ENCODE assay signal across 22 cellular contexts in the genomic region with DNA sequence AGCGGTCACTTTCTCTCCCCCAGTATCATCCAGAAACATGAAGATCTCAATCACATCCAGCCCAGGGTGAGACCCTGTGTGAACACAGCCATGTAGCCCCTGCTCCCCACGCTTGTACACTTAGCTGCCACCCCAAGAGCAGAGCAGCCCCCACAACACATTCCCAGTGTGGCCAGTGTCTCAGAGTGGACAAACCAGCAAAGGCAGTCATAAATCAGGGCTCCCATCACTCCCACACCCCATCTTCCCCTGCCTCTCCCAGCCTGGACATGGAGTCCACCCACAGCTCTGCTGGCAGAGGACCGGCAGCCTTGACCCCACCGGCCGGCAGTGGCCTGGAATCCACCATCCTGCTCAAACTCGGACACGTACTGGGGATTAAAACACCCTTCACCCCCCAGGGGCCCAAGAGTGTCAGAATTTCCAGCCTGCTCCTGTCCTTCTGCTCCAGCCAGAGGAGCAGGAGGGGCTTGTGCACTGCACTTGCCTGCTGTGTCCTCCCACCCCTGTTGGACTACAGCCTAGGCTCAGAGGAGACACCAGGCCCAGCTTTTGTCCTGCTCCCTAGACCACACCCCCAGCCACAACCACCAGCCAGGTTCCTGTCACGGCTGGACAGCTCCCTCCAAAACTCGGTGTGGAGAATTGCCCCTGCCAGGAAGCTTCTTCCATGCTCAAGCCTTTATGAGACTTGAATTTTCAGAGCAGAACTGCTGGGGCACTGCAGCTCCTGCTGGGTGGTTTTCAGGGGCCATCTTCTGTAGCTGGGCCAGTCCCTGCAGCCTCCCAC.
"Had no signal": no experiment of that assay in that cellular context is flagged by ENCODE, and none has a peak within 500 bp of the region (broad histone marks: within the 10 kb centered on the region; RNA-seq: fewer than 3 reads in every experiment).

No MANE protein-coding gene starts in this region.

- H3K4me1 Mint-ChIP-seq: mesothelial cell of epicardium had no signal

- H3K9me3 Mint-ChIP-seq: activated CD8-positive, alpha-beta T cell treated with anti-CD3 and anti-CD28 coated beads for 36 hours; activated T-helper 2 cell treated with anti-CD3 and anti-CD28 coated beads, Interferon-gamma antibody, Interleukin-2, Interleukin-4, amounts not matched to agents 10 μg/mL and 5 μg/mL and 100 μg/mL, durations not matched to agents 14 hours and 24 hours and 36 hours; effector memory CD8-positive, alpha-beta T cell; mesothelial cell of epicardium had no signal

- H3K79me2 ChIP-seq: parathyroid adenoma had no signal

- H3K36me3 ChIP-seq: right atrium auricular region, thoracic aorta, upper lobe of left lung had no signal

- H3K9me3 ChIP-seq: psoas muscle, right atrium auricular region, thoracic aorta, upper lobe of left lung had no signal

- H3K27ac Mint-ChIP-seq: activated CD8-positive, alpha-beta T cell treated with anti-CD3 and anti-CD28 coated beads for 36 hours; activated naive CD8-positive, alpha-beta T cell; activated T-helper 2 cell treated with anti-CD3 and anti-CD28 coated beads, Interferon-gamma antibody, Interleukin-2, Interleukin-4, amounts not matched to agents 10 μg/mL and 5 μg/mL and 100 μg/mL, durations not matched to agents 14 hours and 24 hours and 36 hours; effector memory CD8-positive, alpha-beta T cell; mesothelial cell of epicardium; naive B cell had no signal

- DNase-seq: activated CD4-positive, alpha-beta T cell treated with anti-CD3 and anti-CD28 coated beads, Interleukin-2, amount 50 U/mL, for 1 hour; activated CD8-positive, alpha-beta T cell treated with anti-CD3 and anti-CD28 coated beads for 36 hours; activated naive CD4-positive, alpha-beta T cell treated with Interleukin-2 at 50 U/mL for 16 hours; activated T-cell treated with anti-CD3 and anti-CD28 coated beads, Interleukin-2, amount 50 U/mL, for 48 hours; anterior cingulate cortex; effector memory CD8-positive, alpha-beta T cell; head of caudate nucleus; hippocampal formation; left ventricle myocardium superior; naive B cell; occipital lobe; psoas muscle; stimulated activated CD4-positive, alpha-beta T cell treated with anti-CD3 and anti-CD28 coated beads, Interleukin-4, amount 100 ng/mL, for 1 hour; stimulated activated naive CD8-positive, alpha-beta T cell treated with anti-CD3 and anti-CD28 coated beads, Interleukin-15, Interleukin-2, amounts not matched to agents 100 U/mL and 50 U/mL, for 24 hours; T-helper 2 cell; upper lobe of left lung had no signal

- H3K27ac ChIP-seq: parathyroid adenoma, psoas muscle, right atrium auricular region, thoracic aorta, upper lobe of left lung had no signal

- H3K4me1 ChIP-seq: parathyroid adenoma, psoas muscle, right atrium auricular region, upper lobe of left lung had no signal

- H3K4me3 Mint-ChIP-seq: activated CD8-positive, alpha-beta T cell treated with anti-CD3 and anti-CD28 coated beads for 36 hours; activated naive CD8-positive, alpha-beta T cell; effector memory CD8-positive, alpha-beta T cell; mesothelial cell of epicardium; naive B cell had no signal

- H3K4me3 ChIP-seq: psoas muscle, right atrium auricular region, thoracic aorta, upper lobe of left lung had no signal

- ATAC-seq: activated CD8-positive, alpha-beta T cell treated with anti-CD3 and anti-CD28 coated beads for 36 hours; effector memory CD8-positive, alpha-beta T cell; left ventricle myocardium superior; psoas muscle; stimulated activated naive CD8-positive, alpha-beta T cell treated with anti-CD3 and anti-CD28 coated beads, Interleukin-15, Interleukin-2, amounts not matched to agents 100 U/mL and 50 U/mL, for 24 hours had no signal

- H3K9ac ChIP-seq: parathyroid adenoma had no signal

- H3K27me3 ChIP-seq: right atrium auricular region, upper lobe of left lung had no signal

- H3K36me3 Mint-ChIP-seq: activated naive CD8-positive, alpha-beta T cell; mesothelial cell of epicardium; naive B cell had no signal

- H3K27me3 Mint-ChIP-seq: activated CD8-positive, alpha-beta T cell treated with anti-CD3 and anti-CD28 coated beads for 36 hours; activated naive CD8-positive, alpha-beta T cell had no signal
